ENCODE assay signal across 28 cellular contexts in the genomic region with DNA sequence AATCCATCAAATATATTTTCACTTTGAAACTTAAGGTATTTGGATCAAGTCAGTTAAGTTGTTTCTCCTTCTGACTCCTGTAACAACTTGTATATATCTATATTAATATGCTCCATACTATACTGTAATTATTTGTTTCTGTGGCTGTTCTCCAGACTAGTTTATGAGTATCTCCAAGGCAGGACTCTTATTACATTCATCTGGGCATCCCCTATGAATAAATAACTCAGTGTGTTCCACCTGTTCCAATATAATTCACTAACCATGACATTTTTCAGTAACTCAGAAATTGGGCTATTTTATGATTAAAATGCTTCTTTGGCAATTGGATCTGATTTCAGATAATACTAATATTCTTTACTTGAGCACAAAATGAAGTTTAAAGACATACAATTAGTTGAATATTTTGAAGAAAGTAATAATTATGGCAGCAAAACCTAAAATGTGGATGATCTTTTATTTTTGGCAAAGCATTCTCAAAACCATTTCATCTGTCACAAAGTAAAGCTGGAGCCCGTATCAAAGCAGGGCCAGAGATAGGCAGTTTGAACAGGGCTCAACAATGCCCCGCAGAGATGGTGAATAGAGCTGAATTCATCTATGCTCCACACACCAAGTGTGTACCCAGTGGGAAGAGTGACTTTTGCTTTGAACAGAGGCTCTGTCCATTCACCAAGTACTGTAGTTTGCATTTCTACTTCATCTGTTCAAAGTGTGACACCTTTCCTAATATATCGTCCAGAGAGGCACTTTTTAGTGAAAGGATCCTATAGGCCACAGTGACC.
DNase-seq lines count a peak whose midpoint lies in the region; ATAC-seq and TF ChIP-seq lines count a peak whose summit lies in the region.
"Had no signal": no experiment of that assay in that cellular context is flagged by ENCODE, and none has a peak within 500 bp of the region (broad histone marks: within the 10 kb centered on the region; RNA-seq: fewer than 3 reads in every experiment).

No MANE protein-coding gene starts in this region.

- H3K27ac ChIP-seq in gastrocnemius medialis, result peak overlapping the region; percentile 78 to 92 (median 88)
- H3K27ac ChIP-seq in osteoblast (ENCODE audit: low read depth, low read length), result no peak overlapping the region
- no peak overlapping the region for H3K27ac ChIP-seq in vagina
- H3K27ac ChIP-seq: coronary artery, epithelial cell of prostate, PC-9, skin epidermis, testis had no signal

- no peak for TF ChIP-seq CTCF in brain (conservative IDR thresholded peaks at IDR 0.05)
- no peak for TF ChIP-seq CTCF in gastrocnemius medialis (IDR thresholded peaks at IDR 0.05 in 4 of 5, conservative IDR thresholded peaks at IDR 0.05 in 1 of 5)
- no peak for TF ChIP-seq CTCF in osteoblast (IDR thresholded peaks at IDR 0.05; ENCODE audit: extremely low read depth, low read depth, low read length)
- no peak for TF ChIP-seq CTCF in vagina (IDR thresholded peaks at IDR 0.05)

- DNase-seq in G401 (ENCODE audit: low spot score) (peak; percentile 59), midbrain (lab: John Stamatoyannopoulos, UW) (peak; percentile 52), gastrocnemius medialis (no peak), osteoblast (ENCODE audit: insufficient read length, low spot score, missing footprints) (no peak), NCI-H2171 treated with DMSO at 0.1 percent for 48 hours (lab: John Stamatoyannopoulos, UW) (no peak), vagina (ENCODE audit: extremely low spot score in 2 of 2) (no peak)
- DNase-seq: activated CD8-positive, alpha-beta T cell treated with anti-CD3 and anti-CD28 coated beads, Interleukin-2, amount 10 ng/mL, durations not matched to agents 7 days and 5 days; activated effector memory CD4-positive, alpha-beta T cell treated with Interleukin-2 at 50 U/mL for 16 hours; BE2C; effector CD8-positive, alpha-beta T cell; EL; glutamatergic neuron; mammary epithelial cell; NCI-H1092 treated with DMSO at 0.1 percent for 48 hours; NCI-H187 treated with DMSO at 0.1 percent for 48 hours; NCI-H524 treated with DMSO at 0.1 percent for 48 hours; occipital lobe; PC-9; stimulated activated naive CD4-positive, alpha-beta T cell treated with Interleukin-2 at 50 U/mL for 16 hours; testis had no signal

- peak overlapping the region; percentile 12 to 74 (median 40) for H3K4me3 ChIP-seq in gastrocnemius medialis
- H3K4me3 ChIP-seq in osteoblast (ENCODE audit: insufficient read depth, low read length), result no peak overlapping the region
- no peak overlapping the region for H3K4me3 ChIP-seq in vagina
- H3K4me3 ChIP-seq: coronary artery, GM12878, PC-9, skin epidermis, testis had no signal

- in situ Hi-C loops in G401 (cut with HindIII; ENCODE audit: low sequenced_read_pairs), result no loop called here
- in situ Hi-C loops in gastrocnemius medialis (cut with MboI; ENCODE audit: low sequenced_read_pairs in 4 of 4), result no loop called here

- peaks cover 66% of the 10 kb centered on the region for H3K4me1 Mint-ChIP-seq in brain

- no peaks in the 10 kb centered on the region for H3K36me3 Mint-ChIP-seq in brain
- H3K36me3 Mint-ChIP-seq: activated naive CD8-positive, alpha-beta T cell had no signal

- TF ChIP-seq POLR2A in gastrocnemius medialis (IDR thresholded peaks at IDR 0.05) (no peak), GM18505 (IDR thresholded peaks at IDR 0.05; ENCODE audit: borderline replicate concordance, extremely low read depth, insufficient read depth, insufficient read length) (no peak), vagina (IDR thresholded peaks at IDR 0.05) (no peak)

- H3K9me3 ChIP-seq in gastrocnemius medialis (no peaks in the 10 kb centered on the region), osteoblast (ENCODE audit: low read depth, low read length) (no peaks in the 10 kb centered on the region), vagina (no peaks in the 10 kb centered on the region)
- H3K9me3 ChIP-seq: BE2C, testis had no signal

- no peaks in the 10 kb centered on the region for H3K27me3 ChIP-seq in gastrocnemius medialis
- H3K27me3 ChIP-seq in osteoblast (ENCODE audit: insufficient read depth, low read length), result peaks cover 10% of the 10 kb centered on the region
- H3K27me3 ChIP-seq in vagina, result no peaks in the 10 kb centered on the region
- H3K27me3 ChIP-seq: BE2C, testis had no signal

- H3K4me1 ChIP-seq in gastrocnemius medialis, result peaks cover 35 to 67% of the 10 kb centered on the region in 2 donors
- no peaks in the 10 kb centered on the region for H3K4me1 ChIP-seq in osteoblast (ENCODE audit: insufficient read depth, low read length)
- no peaks in the 10 kb centered on the region for H3K4me1 ChIP-seq in vagina
- H3K4me1 ChIP-seq: BE2C, testis had no signal

- intact Hi-C loops in gastrocnemius medialis (cut with DNase I; ENCODE audit: low total_unique reads) (no loop called here), vagina (cut with DNase I) (no loop called here)

- H3K4me2 ChIP-seq in osteoblast (ENCODE audit: insufficient read depth, low read length), result no peak overlapping the region
- H3K4me2 ChIP-seq: PC-9 had no signal

- peak; percentile 39 to 55 for ATAC-seq in gastrocnemius medialis
- no peak for ATAC-seq in GM18505 (IDR thresholded peaks at IDR 0.05; ENCODE audit: unreplicated experiment)
- ATAC-seq: activated CD8-positive, alpha-beta T cell treated with anti-CD3 and anti-CD28 coated beads, Interleukin-2, amount 10 ng/mL, durations not matched to agents 7 days and 5 days; GM12878; Right ventricle myocardium inferior had no signal

- no peaks in the 10 kb centered on the region for H3K79me2 ChIP-seq in osteoblast (ENCODE audit: insufficient read depth, low read length)

- H3K27ac Mint-ChIP-seq in brain, result peak overlapping the region in 3 of 5 experiments; percentile 40 to 72 (median 64)
- H3K27ac Mint-ChIP-seq: activated naive CD8-positive, alpha-beta T cell had no signal

- H2AFZ ChIP-seq in osteoblast (ENCODE audit: low read length), result no peak overlapping the region
- H2AFZ ChIP-seq: PC-9 had no signal

- H3K36me3 ChIP-seq in gastrocnemius medialis, result no peaks in the 10 kb centered on the region
- H3K36me3 ChIP-seq in osteoblast (ENCODE audit: insufficient read depth, low read length), result no peaks in the 10 kb centered on the region
- no peaks in the 10 kb centered on the region for H3K36me3 ChIP-seq in vagina
- H3K36me3 ChIP-seq: BE2C had no signal

- no peaks in the 10 kb centered on the region for H3K27me3 Mint-ChIP-seq in brain

- peak overlapping the region in 4 of 5 experiments; percentile 4 to 41 (median 28) for H3K4me3 Mint-ChIP-seq in brain
- H3K4me3 Mint-ChIP-seq: activated CD8-positive, alpha-beta T cell treated with anti-CD3 and anti-CD28 coated beads, Interleukin-2, amount 10 ng/mL, durations not matched to agents 7 days and 5 days; activated naive CD8-positive, alpha-beta T cell had no signal

- H3K9me3 Mint-ChIP-seq in brain, result no peaks in the 10 kb centered on the region

- H4K20me1 ChIP-seq in osteoblast (ENCODE audit: insufficient read depth, low read length), result no peaks in the 10 kb centered on the region

Comparison
In these comparisons a context has a peak if more than half of its experiments do, and no peak if none do; other contexts are left out.
1. DNase-seq: peak in G401 (single experiment) and midbrain (single experiment); none in gastrocnemius medialis (0 of 2), osteoblast (single experiment), NCI-H2171 treated with DMSO at 0.1 percent for 48 hours (single experiment) and vagina (0 of 2).
2. H3K27ac ChIP-seq: peak in gastrocnemius medialis (4 of 4); none in osteoblast (single experiment) and vagina (single experiment).
3. H3K4me3 ChIP-seq: peak in gastrocnemius medialis (4 of 4); none in osteoblast (single experiment) and vagina (0 of 2).